Comparison of ENCODE assay signal across 9 cellular contexts in the genomic region with DNA sequence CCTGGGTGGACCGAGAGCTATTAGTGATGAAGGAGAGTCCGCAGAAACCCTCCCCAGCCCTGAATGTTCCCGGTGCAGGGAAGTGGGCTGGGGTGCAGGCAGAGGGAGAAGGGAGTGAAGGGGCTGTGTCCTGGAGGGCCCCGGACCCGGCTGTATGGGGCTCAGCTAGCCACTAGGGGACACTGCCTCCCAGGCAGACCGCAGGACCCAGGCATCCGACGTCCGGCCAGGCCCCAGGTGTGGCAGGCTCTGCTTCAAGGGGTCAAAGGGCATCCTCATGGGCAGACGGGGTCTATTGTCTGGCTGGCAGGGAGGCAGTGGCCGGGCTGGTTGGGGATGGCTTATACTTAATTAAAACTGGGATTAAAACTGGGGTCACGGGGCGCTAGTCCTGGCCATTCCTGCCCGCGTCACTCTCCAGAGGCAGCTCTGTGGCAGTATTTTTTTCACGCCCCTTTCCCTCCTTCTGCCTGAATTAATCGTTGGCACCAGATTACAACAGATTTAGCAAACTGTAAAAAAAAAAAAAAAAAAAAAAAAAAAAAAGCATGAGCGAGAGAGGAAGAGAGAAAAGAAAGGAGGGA. TPM values are rescaled to one million over a fixed set of nuclear protein-coding genes. Genes with fewer than 3 reads are reported as not detected.
DNase-seq lines count a peak whose midpoint lies in the region; ATAC-seq and TF ChIP-seq lines count a peak whose summit lies in the region.
"Had no signal": no experiment of that assay in that cellular context is flagged by ENCODE, and none has a peak within 500 bp of the region (broad histone marks: within the 10 kb centered on the region; RNA-seq: fewer than 3 reads in every experiment).

No MANE protein-coding gene starts in this region.

- TF ChIP-seq CTCF in WERI-Rb-1 (IDR thresholded peaks at IDR 0.05; ENCODE audit: low read depth, low read length) = peak; percentile 95

- no peak for ATAC-seq in activated CD4-positive, alpha-beta T cell treated with anti-CD3 and anti-CD28 coated beads for 36 hours
- ATAC-seq in GM21786 (IDR thresholded peaks at IDR 0.05; ENCODE audit: unreplicated experiment) (no peak), T-cell (replicated peaks in 1 of 4) (no peak)

- no peak overlapping the region for H3K27ac ChIP-seq in WERI-Rb-1
- peak overlapping the region; percentile 81 for H3K27ac ChIP-seq in temporal lobe (ENCODE audit: low read depth, low read length)
- H3K27ac ChIP-seq: BLaER1 had no signal

- no peak overlapping the region for H3K27ac Mint-ChIP-seq in activated CD4-positive, alpha-beta T cell treated with anti-CD3 and anti-CD28 coated beads for 36 hours
- no peak overlapping the region for H3K27ac Mint-ChIP-seq in T-cell

- intact Hi-C loops in activated CD4-positive, alpha-beta T cell treated with anti-CD3 and anti-CD28 coated beads for 36 hours (cut with DNase I, micrococcal nuclease) = no loop called here

- H3K4me3 ChIP-seq in WERI-Rb-1 (ENCODE audit: low read depth, low read length) (no peak overlapping the region), MG63 (no peak overlapping the region)
- H3K4me3 ChIP-seq: BLaER1 had no signal

- H3K36me3 ChIP-seq in WERI-Rb-1 (0 out of 2 replicates have a peak, but pooled peaks cover 2% of the 10 kb centered on the region), MG63 (no peaks in the 10 kb centered on the region)
- H3K36me3 ChIP-seq: BLaER1 had no signal

- H3K4me1 Mint-ChIP-seq in activated CD4-positive, alpha-beta T cell treated with anti-CD3 and anti-CD28 coated beads for 36 hours = no peaks in the 10 kb centered on the region
- peaks cover 0 to 4% (median 0%) of the 10 kb centered on the region in 3 donors for H3K4me1 Mint-ChIP-seq in T-cell

- CTCF ChIA-PET in activated CD4-positive, alpha-beta T cell treated with anti-CD3 and anti-CD28 coated beads for 36 hours (lab: Charles Lee) = no interaction called here
- CTCF ChIA-PET in T-cell (lab: Charles Lee) = no interaction called here

- H3K36me3 Mint-ChIP-seq in activated CD4-positive, alpha-beta T cell treated with anti-CD3 and anti-CD28 coated beads for 36 hours (ENCODE audit: low read depth) = no peaks in the 10 kb centered on the region
- H3K36me3 Mint-ChIP-seq in T-cell = no peaks in the 10 kb centered on the region

- H3K9me3 ChIP-seq in WERI-Rb-1 (ENCODE audit: severe bottlenecking) = no peaks in the 10 kb centered on the region
- H3K9me3 ChIP-seq in MG63 = no peaks in the 10 kb centered on the region
- H3K9me3 ChIP-seq: BLaER1 had no signal

- DNase-seq in activated CD4-positive, alpha-beta T cell treated with anti-CD3 and anti-CD28 coated beads for 36 hours = peak; percentile 20
- no peak for DNase-seq in activated CD4-positive, alpha-beta T cell treated with anti-CD3 and anti-CD28 coated beads, Interleukin-2, amount 50 U/mL, for 4 hours
- DNase-seq in WERI-Rb-1 (peak; percentile 60), hippocampal formation (lab: John Stamatoyannopoulos, UW) (peak; percentile 35 to 57), MG63 (no peak), T-cell (no peak)

- POLR2A ChIA-PET in activated CD4-positive, alpha-beta T cell treated with anti-CD3 and anti-CD28 coated beads for 36 hours (lab: Charles Lee) = no interaction called here
- POLR2A ChIA-PET in T-cell (lab: Charles Lee) = no interaction called here

- H3K9me3 Mint-ChIP-seq in activated CD4-positive, alpha-beta T cell treated with anti-CD3 and anti-CD28 coated beads for 36 hours (ENCODE audit: low read depth) = no peaks in the 10 kb centered on the region
- H3K9me3 Mint-ChIP-seq in T-cell = no peaks in the 10 kb centered on the region

- H3K27me3 Mint-ChIP-seq in activated CD4-positive, alpha-beta T cell treated with anti-CD3 and anti-CD28 coated beads for 36 hours = peaks cover 9% of the 10 kb centered on the region
- peaks cover 4 to 23% of the 10 kb centered on the region in 2 donors for H3K27me3 Mint-ChIP-seq in T-cell

- H3K27me3 ChIP-seq in WERI-Rb-1 (ENCODE audit: insufficient read depth, low read depth, severe bottlenecking) = no peaks in the 10 kb centered on the region
- no peaks in the 10 kb centered on the region for H3K27me3 ChIP-seq in MG63

- H3K4me3 Mint-ChIP-seq in activated CD4-positive, alpha-beta T cell treated with anti-CD3 and anti-CD28 coated beads for 36 hours = no peak overlapping the region
- H3K4me3 Mint-ChIP-seq in T-cell = no peak overlapping the region

RNA-seq across cellular contexts. Expression of a gene that starts 5.0 kb away (rescaled TPM):
- total RNA-seq in activated CD4-positive, alpha-beta T cell treated with anti-CD3 and anti-CD28 coated beads for 36 hours = under 1 TPM; 0.21 to 0.25 TPM
- total RNA-seq in temporal lobe (7.6 TPM), T-cell (not detected)
- total RNA-seq in MG63 (2014; rRNA removed; shearing (Covaris generic); ENCODE audit: low replicate concordance) = 0.25 TPM in 1 of 2 replicates, not detected in the other

RNA-seq across cellular contexts. Expression of a gene that starts 54.5 kb away (rescaled TPM):
- total RNA-seq in activated CD4-positive, alpha-beta T cell treated with anti-CD3 and anti-CD28 coated beads for 36 hours = 10 to 100 TPM; 77.4 to 86.1 TPM
- total RNA-seq in temporal lobe (34.9 TPM), T-cell (10 to 100 TPM; 63.1 to 76.7 (median 67.2) TPM)
- total RNA-seq in MG63 (2014; rRNA removed; shearing (Covaris generic); ENCODE audit: low replicate concordance) = 56.9 and 98.7 TPM in 2 replicates

Comparison
In these comparisons a context has a peak if more than half of its experiments do, and no peak if none do; other contexts are left out.
1. DNase-seq: peak in activated CD4-positive, alpha-beta T cell treated with anti-CD3 and anti-CD28 coated beads for 36 hours (single experiment), WERI-Rb-1 (single experiment) and hippocampal formation (2 of 2); none in activated CD4-positive, alpha-beta T cell treated with anti-CD3 and anti-CD28 coated beads, Interleukin-2, amount 50 U/mL, for 4 hours (0 of 2), MG63 (single experiment) and T-cell (0 of 34).